In the genomic region with DNA sequence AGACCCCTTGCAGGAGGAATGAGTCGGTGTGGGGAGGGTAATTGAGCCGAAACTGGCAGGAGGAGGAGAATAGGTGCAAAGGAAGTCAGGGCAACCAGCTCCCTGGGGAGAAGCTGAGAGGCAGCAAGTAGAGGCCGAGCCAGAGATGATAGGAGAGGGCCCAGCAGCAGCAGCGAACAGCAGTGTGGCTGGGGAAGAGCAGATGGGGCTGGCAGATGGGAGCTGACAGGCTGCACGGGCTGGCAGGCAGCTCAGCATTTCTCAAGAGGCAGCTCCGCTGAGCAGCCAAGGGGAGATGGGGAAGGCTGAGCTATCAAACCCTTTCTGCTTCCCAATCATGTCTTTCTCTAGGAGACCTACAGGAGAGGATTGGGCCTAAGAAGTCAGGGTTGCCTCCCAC, we compare ENCODE assay signal across 12 cellular contexts.
DNase-seq lines count a peak whose midpoint lies in the region; ATAC-seq, FAIRE-seq and TF ChIP-seq lines count a peak whose summit lies in the region.
"Had no signal": no experiment of that assay in that cellular context is flagged by ENCODE, and none has a peak within 500 bp of the region (broad histone marks: within the 10 kb centered on the region; RNA-seq: fewer than 3 reads in every experiment).

No MANE protein-coding gene starts in this region.

- SMC1A ChIA-PET in GM12878 (lab: Charles Lee; ENCODE audit: uncharacterized antibody, unreplicated experiment): interaction anchor here (0.6 kb wide), 1 partner anchor 725 kb away, joined by 3 read pairs; no protein-coding TSS in a partner anchor

- H2AFZ ChIP-seq in GM12878 (ENCODE audit: control insufficient read depth, low read depth, low read length): peak overlapping the region; percentile 8; the same call in 1 of the 2 replicates

- in situ Hi-C loops in GM12878 (cut with MboI): no loop called here

- H3K27me3 ChIP-seq in GM12878 (replicated peaks in 1 of 2; ENCODE audit: control insufficient read depth in 2 of 2, insufficient read depth in 2 of 2, low read length in 1 of 2): no peaks in the 10 kb centered on the region
- no peaks in the 10 kb centered on the region for H3K27me3 ChIP-seq in prostate gland (replicated peaks; ENCODE audit: insufficient read depth)

- H3K79me2 ChIP-seq in GM12878 (ENCODE audit: control insufficient read depth, insufficient read depth, low read length): no peaks in the 10 kb centered on the region

- TF ChIP-seq EP300 in GM12878 (IDR thresholded peaks at IDR 0.05; ENCODE audit: borderline replicate concordance in 1 of 2, control insufficient read depth in 1 of 2, low read depth in 2 of 2, low read length in 2 of 2): no peak

- no TSS peak for BruUV-seq in GM12878 (replicated peaks; lab: Mats Ljungman, UMichigan)

- H3K4me2 ChIP-seq in GM12878 (ENCODE audit: control insufficient read depth, insufficient read depth): no peak overlapping the region

- ATAC-seq in GM12878 (no peak), GM21723 (IDR thresholded peaks at IDR 0.05; ENCODE audit: unreplicated experiment) (no peak)
- no peak for ATAC-seq in stimulated activated naive CD8-positive, alpha-beta T cell treated with anti-CD3 and anti-CD28 coated beads, Interleukin-15, Interleukin-2, amounts not matched to agents 100 U/mL and 50 U/mL, for 24 hours

- H3K9me3 ChIP-seq in GM12878 (replicated peaks; ENCODE audit: control insufficient read depth, insufficient read depth, low read length) (no peaks in the 10 kb centered on the region), prostate gland (no peaks in the 10 kb centered on the region)

- RAD21 ChIA-PET in GM12878 (lab: Charles Lee; ENCODE audit: unreplicated experiment): interaction anchor here (1.2 kb wide), 1 partner anchor 75 kb away, joined by 3 read pairs; no protein-coding TSS in a partner anchor

- no peak overlapping the region for H3K27ac ChIP-seq in GM12878 (ENCODE audit: control insufficient read depth, insufficient read depth)
- H3K27ac ChIP-seq in prostate gland: no peak overlapping the region
- H3K27ac ChIP-seq: SK-N-MC had no signal

- no peak for FAIRE-seq in GM12878 (lab: Jason Lieb, UNC)
- FAIRE-seq: GM12892 had no signal

- 18% methylated on average over 6 of the region's 6 CpGs for WGBS in GM12878 (ENCODE audit: insufficient coverage, insufficient replicate concordance, low lambda C conversion rate, missing lambda C conversion rate)
- whole genome bisulfite sequencing in prostate gland: 47% methylated on average over 6 of the region's 6 CpGs

- no peaks in the 10 kb centered on the region for H3K4me1 ChIP-seq in GM12878 (ENCODE audit: control insufficient read depth, insufficient read depth, low read length)
- no peaks in the 10 kb centered on the region for H3K4me1 ChIP-seq in prostate gland (replicated peaks)

- CTCF ChIA-PET in GM12878 (lab: Yijun Ruan, JAX): interaction anchor here (0.9 to 1.2 kb wide), 3 partner anchors 70 to 700 kb away, joined by 3 to 4 read pairs (median 3); no protein-coding TSS in a partner anchor

- no peak for TF ChIP-seq POLR2A in GM12878 (IDR thresholded peaks at IDR 0.05; ENCODE audit: low read depth, low read length)
- TF ChIP-seq POLR2A in prostate gland (IDR thresholded peaks at IDR 0.05): no peak

- POLR2A ChIA-PET in GM12878 (lab: Charles Lee): interaction anchor here (0.7 kb wide), 1 partner anchor 129 kb away, joined by 3 read pairs; no protein-coding TSS in a partner anchor

- no peak overlapping the region for H3K4me3 ChIP-seq in GM12878
- no peak overlapping the region for H3K4me3 ChIP-seq in prostate gland
- H3K4me3 ChIP-seq: SK-N-MC had no signal

- no peak overlapping the region for H3K9ac ChIP-seq in GM12878 (ENCODE audit: control insufficient read depth, insufficient read depth, low read length)

- no peak for TF ChIP-seq RAD21 in GM12878 (IDR thresholded peaks at IDR 0.05; ENCODE audit: insufficient read depth, low read depth, low read length)

- H3K36me3 ChIP-seq in GM12878 (ENCODE audit: control insufficient read depth in 2 of 2, insufficient read depth in 2 of 2, low read length in 1 of 2) (no peaks in the 10 kb centered on the region), prostate gland (no peaks in the 10 kb centered on the region)

- no peaks in the 10 kb centered on the region for H4K20me1 ChIP-seq in GM12878 (ENCODE audit: control insufficient read depth, insufficient read depth)

- intact Hi-C loops in GM12878 (cut with micrococcal nuclease; ENCODE audit: unreplicated experiment) (no loop called here), prostate gland (cut with DNase I) (no loop called here)

- no peak for TF ChIP-seq CTCF in GM12878 (IDR thresholded peaks at IDR 0.05 in 2 of 3, conservative IDR thresholded peaks at IDR 0.05 in 1 of 3; ENCODE audit: control insufficient read depth in 2 of 3, extremely low read depth in 1 of 3, insufficient read depth in 1 of 3, low read depth in 3 of 3, low read length in 3 of 3)
- no peak for TF ChIP-seq CTCF in prostate gland (IDR thresholded peaks at IDR 0.05)

- DNase-seq in DMS79 treated with DMSO at 0.1 percent for 48 hours (lab: John Stamatoyannopoulos, UW) (peak; percentile 71), NCI-H1694 treated with DMSO at 0.1 percent for 48 hours (lab: John Stamatoyannopoulos, UW) (peak; percentile 98), GM12878 (ENCODE audit: low read depth, low spot score) (no peak), occipital lobe (lab: John Stamatoyannopoulos, UW) (peak; percentile 54), SKM-1 (lab: John Stamatoyannopoulos, UW; ENCODE audit: unreplicated experiment) (no peak), prostate gland (ENCODE audit: low spot score) (no peak)
- no peak for DNase-seq in stimulated activated naive CD8-positive, alpha-beta T cell treated with anti-CD3 and anti-CD28 coated beads, Interleukin-15, Interleukin-2, amounts not matched to agents 100 U/mL and 50 U/mL, for 24 hours
- DNase-seq: activated CD4-positive, alpha-beta memory T cell treated with anti-CD3 and anti-CD28 coated beads for 36 hours; activated naive CD8-positive, alpha-beta T cell treated with anti-CD3 and anti-CD28 coated beads, Interleukin-2, amount 10 ng/mL, durations not matched to agents 7 days and 5 days had no signal

TF ChIP-seq in GM12878, 131 proteins besides CTCF, POLR2A, EP300 and RAD21:
- TF ChIP-seq, protein P1, sequence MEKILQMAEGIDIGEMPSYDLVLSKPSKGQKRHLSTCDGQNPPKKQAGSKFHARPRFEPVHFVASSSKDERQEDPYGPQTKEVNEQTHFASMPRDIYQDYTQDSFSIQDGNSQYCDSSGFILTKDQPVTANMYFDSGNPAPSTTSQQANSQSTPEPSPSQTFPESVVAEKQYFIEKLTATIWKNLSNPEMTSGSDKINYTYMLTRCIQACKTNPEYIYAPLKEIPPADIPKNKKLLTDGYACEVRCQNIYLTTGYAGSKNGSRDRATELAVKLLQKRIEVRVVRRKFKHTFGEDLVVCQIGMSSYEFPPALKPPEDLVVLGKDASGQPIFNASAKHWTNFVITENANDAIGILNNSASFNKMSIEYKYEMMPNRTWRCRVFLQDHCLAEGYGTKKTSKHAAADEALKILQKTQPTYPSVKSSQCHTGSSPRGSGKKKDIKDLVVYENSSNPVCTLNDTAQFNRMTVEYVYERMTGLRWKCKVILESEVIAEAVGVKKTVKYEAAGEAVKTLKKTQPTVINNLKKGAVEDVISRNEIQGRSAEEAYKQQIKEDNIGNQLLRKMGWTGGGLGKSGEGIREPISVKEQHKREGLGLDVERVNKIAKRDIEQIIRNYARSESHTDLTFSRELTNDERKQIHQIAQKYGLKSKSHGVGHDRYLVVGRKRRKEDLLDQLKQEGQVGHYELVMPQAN (conservative IDR thresholded peaks at IDR 0.05): no peak
- TF ChIP-seq, protein P2, sequence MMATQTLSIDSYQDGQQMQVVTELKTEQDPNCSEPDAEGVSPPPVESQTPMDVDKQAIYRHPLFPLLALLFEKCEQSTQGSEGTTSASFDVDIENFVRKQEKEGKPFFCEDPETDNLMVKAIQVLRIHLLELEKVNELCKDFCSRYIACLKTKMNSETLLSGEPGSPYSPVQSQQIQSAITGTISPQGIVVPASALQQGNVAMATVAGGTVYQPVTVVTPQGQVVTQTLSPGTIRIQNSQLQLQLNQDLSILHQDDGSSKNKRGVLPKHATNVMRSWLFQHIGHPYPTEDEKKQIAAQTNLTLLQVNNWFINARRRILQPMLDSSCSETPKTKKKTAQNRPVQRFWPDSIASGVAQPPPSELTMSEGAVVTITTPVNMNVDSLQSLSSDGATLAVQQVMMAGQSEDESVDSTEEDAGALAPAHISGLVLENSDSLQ (IDR thresholded peaks at IDR 0.05): no peak
- no peak for TF ChIP-seq MTA3 (IDR thresholded peaks at IDR 0.05; ENCODE audit: borderline replicate concordance, low read length)

Comparison
In these comparisons a context has a peak if more than half of its experiments do, and no peak if none do; other contexts are left out.
1. DNase-seq: peak in DMS79 treated with DMSO at 0.1 percent for 48 hours (single experiment), NCI-H1694 treated with DMSO at 0.1 percent for 48 hours (single experiment) and occipital lobe (single experiment); none in GM12878 (single experiment), SKM-1 (single experiment), stimulated activated naive CD8-positive, alpha-beta T cell treated with anti-CD3 and anti-CD28 coated beads, Interleukin-15, Interleukin-2, amounts not matched to agents 100 U/mL and 50 U/mL, for 24 hours (single experiment) and prostate gland (single experiment).